8 cellular contexts compared by ENCODE assay signal in the genomic region with DNA sequence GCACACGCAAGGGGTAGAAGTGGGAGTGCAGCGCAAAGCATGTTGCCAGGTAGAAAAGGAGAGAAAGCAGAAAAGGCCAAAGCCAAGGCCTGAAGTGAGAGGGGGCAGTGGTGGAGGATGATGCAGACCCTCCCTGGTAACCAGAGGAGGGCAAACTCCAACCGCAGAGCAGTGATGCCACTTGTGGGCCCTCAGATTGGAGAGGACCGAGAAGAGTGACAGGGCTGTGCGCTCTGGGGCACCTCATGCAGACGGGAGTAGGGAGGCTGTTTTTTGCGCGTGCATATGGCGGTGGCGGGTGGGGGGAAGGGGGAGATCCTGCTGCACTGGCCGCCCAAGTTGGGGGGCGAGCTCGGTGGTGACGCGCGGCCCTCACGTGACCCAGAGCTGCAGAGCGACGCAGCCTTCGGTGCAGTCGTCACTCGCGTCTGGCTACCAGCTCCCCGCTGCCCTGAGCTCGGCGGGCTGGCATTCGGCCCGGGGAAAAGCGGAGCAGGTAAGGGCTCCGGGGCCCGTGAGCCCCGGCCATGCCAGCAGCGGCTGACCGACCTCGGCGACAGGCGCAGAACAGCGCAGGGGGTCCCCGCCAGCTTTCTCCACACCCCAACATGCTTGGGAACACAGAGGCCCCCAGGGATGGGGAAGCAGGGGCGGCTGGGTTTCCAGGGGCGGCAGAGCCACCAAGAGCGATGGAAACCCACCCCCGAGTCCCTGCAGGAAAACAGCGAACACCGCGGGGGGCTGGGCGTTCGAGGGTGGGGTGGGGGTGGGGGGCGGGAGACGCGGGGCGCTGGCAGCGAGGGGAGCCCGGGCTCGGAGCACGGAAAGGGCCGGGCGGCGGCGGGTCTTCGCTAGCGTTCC. TPM values are rescaled to one million over a fixed set of nuclear protein-coding genes. Genes with fewer than 3 reads are reported as not detected.
DNase-seq lines count a peak whose midpoint lies in the region.

A gene (plus strand): TSS at position 421 of the 861 bp plus-strand sequence. CDS start 984 bp downstream, outside the sequence.

- H3K27ac ChIP-seq in muscle layer of colon (ENCODE audit: low read depth, low read length) (peak within 1 kb of the TSS; percentile 51), temporal lobe (ENCODE audit: low read depth, low read length) (peak within 1 kb of the TSS; percentile 85)

- no peaks in the 10 kb centered on the region for H3K36me3 ChIP-seq in muscle layer of colon (ENCODE audit: insufficient read depth, low read length)

- no peaks in the 10 kb centered on the region for H3K27me3 ChIP-seq in muscle layer of colon (ENCODE audit: control insufficient read depth in 1 of 2, insufficient read depth in 2 of 2, low read length in 2 of 2)

- H3K4me3 ChIP-seq in muscle layer of colon (ENCODE audit: low read depth in 1 of 2, low read length in 2 of 2) = peak within 1 kb of the TSS; percentile 43 to 57

- H3K9me3 ChIP-seq in muscle layer of colon (ENCODE audit: low read length) = no peaks in the 10 kb centered on the region

- H3K9ac ChIP-seq in muscle layer of colon (ENCODE audit: low read length) = no peak within 1 kb of the TSS

- DNase-seq in activated T-cell treated with anti-CD3 and anti-CD28 coated beads for 1 hour (ENCODE audit: low read depth) (peak; percentile 3), activated T-cell treated with anti-CD3 and anti-CD28 coated beads for 4 hours (no peak), NCI-H748 treated with DMSO at 0.1 percent for 48 hours (lab: John Stamatoyannopoulos, UW) (peak; percentile 19), fibroblast of peridontal ligament (ENCODE audit: extremely low read depth) (peak; percentile 53), SHP77 (lab: John Stamatoyannopoulos, UW) (no peak)
- DNase-seq in activated effector memory CD4-positive, alpha-beta T cell treated with anti-CD3 and anti-CD28 coated beads, Interleukin-2, amount 50 U/mL, for 16 hours = peak; percentile 69

- H3K4me1 ChIP-seq in muscle layer of colon (ENCODE audit: insufficient read depth, low read length) = no peaks in the 10 kb centered on the region

RNA-seq across cellular contexts. Expression of the gene that starts here (rescaled TPM):
- total RNA-seq in temporal lobe = 182 TPM

Comparison
In these comparisons a context has a peak if more than half of its experiments do, and no peak if none do; other contexts are left out.
1. DNase-seq: peak in activated T-cell treated with anti-CD3 and anti-CD28 coated beads for 1 hour (single experiment), NCI-H748 treated with DMSO at 0.1 percent for 48 hours (single experiment), activated effector memory CD4-positive, alpha-beta T cell treated with anti-CD3 and anti-CD28 coated beads, Interleukin-2, amount 50 U/mL, for 16 hours (single experiment) and fibroblast of peridontal ligament (single experiment); none in activated T-cell treated with anti-CD3 and anti-CD28 coated beads for 4 hours (single experiment) and SHP77 (0 of 2).